22 cellular contexts compared by ENCODE assay signal in genomic region chr10:75024971-75025523, GRCh38.
DNase-seq lines count a peak whose midpoint lies in the region; ATAC-seq lines count a peak whose summit lies in the region.
"Had no signal": no experiment of that assay in that cellular context is flagged by ENCODE, and none has a peak within 500 bp of the region (broad histone marks: within the 10 kb centered on the region; RNA-seq: fewer than 3 reads in every experiment).

No MANE protein-coding gene starts in this region.

- peak overlapping the region; percentile 8 to 44 for H3K27ac Mint-ChIP-seq in effector memory CD8-positive, alpha-beta T cell
- H3K27ac Mint-ChIP-seq: activated CD4-positive, alpha-beta T cell treated with anti-CD3 and anti-CD28 coated beads, Interleukin-2, amount 10 ng/mL, durations not matched to agents 24 days and 14 days; activated CD8-positive, alpha-beta memory T cell treated with anti-CD3 and anti-CD28 coated beads, Interleukin-2, amount 10 ng/mL, durations not matched to agents 7 days and 5 days; T-cell had no signal

- intact Hi-C loops in left ventricle myocardium superior (cut with micrococcal nuclease) = no loop called here

- DNase-seq in COR-L47 (lab: John Stamatoyannopoulos, UW) = peak; percentile 4
- peak; percentile 70 for DNase-seq in DMS53 treated with DMSO at 0.1 percent for 48 hours (lab: John Stamatoyannopoulos, UW; ENCODE audit: unreplicated experiment)
- DNase-seq in NCI-H748 (lab: John Stamatoyannopoulos, UW; ENCODE audit: unreplicated experiment) = peak; percentile 77
- DNase-seq in effector memory CD8-positive, alpha-beta T cell = no peak
- DNase-seq in left ventricle myocardium superior = no peak
- DNase-seq in stimulated activated CD4-positive, alpha-beta T cell treated with anti-CD3 and anti-CD28 coated beads, Interleukin-4, amount 100 ng/mL, for 24 hours = no peak
- no peak for DNase-seq in activated gamma-delta T cell treated with Interleukin-2 at 50 U/mL for 16 hours
- DNase-seq in NCI-H2227 treated with DMSO at 0.1 percent for 48 hours (lab: John Stamatoyannopoulos, UW) = no peak
- DNase-seq: activated CD4-positive, alpha-beta T cell treated with anti-CD3 and anti-CD28 coated beads, Interleukin-2, amount 10 ng/mL, durations not matched to agents 24 days and 14 days; activated CD8-positive, alpha-beta memory T cell treated with anti-CD3 and anti-CD28 coated beads, Interleukin-2, amount 10 ng/mL, durations not matched to agents 7 days and 5 days; EL; GOT3; Kasumi-1; left colon; mesendoderm; naive B cell; NCI-H1048; right cardiac atrium; stimulated activated naive CD8-positive, alpha-beta T cell treated with anti-CD3 and anti-CD28 coated beads, Interleukin-15, amount 100 ng/mL, for 72 hours; T-cell; transverse colon had no signal

- no peaks in the 10 kb centered on the region for H3K27me3 Mint-ChIP-seq in effector memory CD8-positive, alpha-beta T cell
- H3K27me3 Mint-ChIP-seq: activated CD4-positive, alpha-beta T cell treated with anti-CD3 and anti-CD28 coated beads, Interleukin-2, amount 10 ng/mL, durations not matched to agents 24 days and 14 days; activated CD8-positive, alpha-beta memory T cell treated with anti-CD3 and anti-CD28 coated beads, Interleukin-2, amount 10 ng/mL, durations not matched to agents 7 days and 5 days; naive B cell; stimulated activated naive CD8-positive, alpha-beta T cell treated with anti-CD3 and anti-CD28 coated beads, Interleukin-15, amount 100 ng/mL, for 72 hours; T-cell had no signal

- no peak for ATAC-seq in effector memory CD8-positive, alpha-beta T cell (replicated peaks)
- no peak for ATAC-seq in left ventricle myocardium superior
- ATAC-seq: activated CD8-positive, alpha-beta memory T cell treated with anti-CD3 and anti-CD28 coated beads, Interleukin-2, amount 10 ng/mL, durations not matched to agents 7 days and 5 days; left colon; Panc1; right cardiac atrium; stimulated activated naive CD8-positive, alpha-beta T cell treated with anti-CD3 and anti-CD28 coated beads, Interleukin-15, amount 100 ng/mL, for 72 hours; T-cell had no signal

- no peaks in the 10 kb centered on the region for H3K9me3 Mint-ChIP-seq in effector memory CD8-positive, alpha-beta T cell
- H3K9me3 Mint-ChIP-seq: activated CD4-positive, alpha-beta T cell treated with anti-CD3 and anti-CD28 coated beads, Interleukin-2, amount 10 ng/mL, durations not matched to agents 24 days and 14 days; naive B cell; stimulated activated naive CD8-positive, alpha-beta T cell treated with anti-CD3 and anti-CD28 coated beads, Interleukin-15, amount 100 ng/mL, for 72 hours; T-cell had no signal

- H3K4me1 Mint-ChIP-seq in effector memory CD8-positive, alpha-beta T cell (ENCODE audit: low read depth in 2 of 2) = peaks cover 0 to 11% of the 10 kb centered on the region in 2 donors

- H3K36me3 Mint-ChIP-seq in effector memory CD8-positive, alpha-beta T cell (ENCODE audit: insufficient read depth) = peaks cover 44% of the 10 kb centered on the region

- no peak overlapping the region for H3K4me3 Mint-ChIP-seq in effector memory CD8-positive, alpha-beta T cell
- H3K4me3 Mint-ChIP-seq: activated CD4-positive, alpha-beta T cell treated with anti-CD3 and anti-CD28 coated beads, Interleukin-2, amount 10 ng/mL, durations not matched to agents 24 days and 14 days; activated CD8-positive, alpha-beta memory T cell treated with anti-CD3 and anti-CD28 coated beads, Interleukin-2, amount 10 ng/mL, durations not matched to agents 7 days and 5 days; naive B cell; stimulated activated naive CD8-positive, alpha-beta T cell treated with anti-CD3 and anti-CD28 coated beads, Interleukin-15, amount 100 ng/mL, for 72 hours; T-cell had no signal

Comparison
In these comparisons a context has a peak if more than half of its experiments do, and no peak if none do; other contexts are left out.
1. DNase-seq: peak in COR-L47 (single experiment), DMS53 treated with DMSO at 0.1 percent for 48 hours (single experiment) and NCI-H748 (single experiment); none in effector memory CD8-positive, alpha-beta T cell (0 of 3), left ventricle myocardium superior (single experiment), stimulated activated CD4-positive, alpha-beta T cell treated with anti-CD3 and anti-CD28 coated beads, Interleukin-4, amount 100 ng/mL, for 24 hours (single experiment), activated gamma-delta T cell treated with Interleukin-2 at 50 U/mL for 16 hours (single experiment) and NCI-H2227 treated with DMSO at 0.1 percent for 48 hours (single experiment).